30 cellular contexts compared by ENCODE assay signal in the genomic region with DNA sequence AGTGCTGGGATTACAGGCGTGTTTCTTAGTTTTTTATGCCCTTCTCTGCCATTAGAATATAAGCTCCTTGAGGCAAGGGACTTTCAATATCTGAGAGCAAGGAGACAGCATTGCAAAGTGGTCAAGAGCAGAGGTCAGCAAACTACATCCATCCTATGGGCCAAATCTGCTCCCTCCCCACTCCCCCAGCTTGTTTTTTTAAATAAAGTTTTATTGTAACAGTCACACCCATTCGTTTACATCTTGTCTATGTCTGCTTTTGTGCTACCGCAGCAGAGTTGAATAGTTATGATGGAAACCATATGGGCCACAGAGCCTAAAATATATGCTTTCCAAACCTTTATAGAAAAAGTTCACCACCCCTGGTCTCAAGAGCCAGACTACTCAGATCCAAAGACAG.
"Had no signal": no experiment of that assay in that cellular context is flagged by ENCODE, and none has a peak within 500 bp of the region (broad histone marks: within the 10 kb centered on the region; RNA-seq: fewer than 3 reads in every experiment).

No MANE protein-coding gene starts in this region.

- H3K9ac ChIP-seq: neural progenitor cell, parathyroid adenoma had no signal

- H3K4me1 Mint-ChIP-seq: natural killer cell; stimulated activated effector memory CD8-positive, alpha-beta T cell treated with anti-CD3 and anti-CD28 coated beads, Interleukin-12 subunit alpha, Interleukin-12 subunit beta, amount 100 ng/mL, for 72 hours; stimulated activated naive B cell treated with anti-CD40 and anti-IgM and Interleukin-4, amounts not matched to agents 10 μg/mL and 1 μg/mL and 100 μg/mL, for 72 hours had no signal

- H3K27me3 Mint-ChIP-seq: progenitor cell of endocrine pancreas had no signal

- H3K36me3 ChIP-seq: neural progenitor cell, ovary, spleen, stomach, thoracic aorta, thyroid gland, tibial nerve, upper lobe of left lung, vagina had no signal

- H3K27me3 ChIP-seq: neural progenitor cell, ovary, thyroid gland, tibial nerve, upper lobe of left lung, vagina had no signal

- H3K4me3 Mint-ChIP-seq: naive thymus-derived CD4-positive, alpha-beta T cell; natural killer cell; nephron; neural progenitor cell; stimulated activated effector memory CD8-positive, alpha-beta T cell treated with anti-CD3 and anti-CD28 coated beads, Interleukin-12 subunit alpha, Interleukin-12 subunit beta, amount 100 ng/mL, for 72 hours; stimulated activated naive B cell treated with anti-CD40 and anti-IgM and Interleukin-4, amounts not matched to agents 10 μg/mL and 1 μg/mL and 100 μg/mL, for 72 hours; stimulated activated naive CD8-positive, alpha-beta T cell treated with anti-CD3 and anti-CD28 coated beads, Interleukin-15, Interleukin-2, amounts not matched to agents 100 ng/mL and 50 ng/mL, for 24 hours had no signal

- H3K27ac ChIP-seq: neural progenitor cell, ovary, parathyroid adenoma, psoas muscle, skin epidermis, spleen, stomach, thoracic aorta, thyroid gland, upper lobe of left lung, vagina had no signal

- H3K27ac Mint-ChIP-seq: naive thymus-derived CD4-positive, alpha-beta T cell; natural killer cell; nephron; neural progenitor cell; progenitor cell of endocrine pancreas; stimulated activated effector memory CD8-positive, alpha-beta T cell treated with anti-CD3 and anti-CD28 coated beads, Interleukin-12 subunit alpha, Interleukin-12 subunit beta, amount 100 ng/mL, for 72 hours; stimulated activated naive B cell treated with anti-CD40 and anti-IgM and Interleukin-4, amounts not matched to agents 10 μg/mL and 1 μg/mL and 100 μg/mL, for 72 hours; stimulated activated naive CD8-positive, alpha-beta T cell treated with anti-CD3 and anti-CD28 coated beads, Interleukin-15, Interleukin-2, amounts not matched to agents 100 ng/mL and 50 ng/mL, for 24 hours had no signal

- DNase-seq: naive thymus-derived CD4-positive, alpha-beta T cell; natural killer cell; occipital lobe; ovary; posterior cingulate gyrus; psoas muscle; right cardiac atrium; spleen; stimulated activated CD4-positive, alpha-beta T cell treated with anti-CD3 and anti-CD28 coated beads, Interleukin-12 subunit alpha, Interleukin-12 subunit beta, amount 100 ng/mL, for 4 hours; stimulated activated CD4-positive, alpha-beta T cell treated with anti-CD3 and anti-CD28 coated beads, Interleukin-1b, Interleukin-23, amount 100 ng/mL, for 48 hours; stimulated activated CD4-positive, alpha-beta T cell treated with anti-CD3 and anti-CD28 coated beads, Interleukin-2, amount 100 ng/mL, for 48 hours; stimulated activated CD4-positive, alpha-beta T cell treated with anti-CD3 and anti-CD28 coated beads, Interleukin-4, amount 100 ng/mL, for 24 hours; stimulated activated naive B cell treated with anti-CD40 and anti-IgM and Interleukin-4, amounts not matched to agents 10 μg/mL and 1 μg/mL and 100 μg/mL, for 72 hours; stimulated activated naive CD4-positive, alpha-beta T cell treated with Interleukin-2 at 50 U/mL for 16 hours; stomach; thyroid gland; trophoblast cell; upper lobe of left lung had no signal

- H3K4me3 ChIP-seq: neural progenitor cell, ovary, psoas muscle, skin epidermis, smooth muscle cell, spleen, stomach, thoracic aorta, thyroid gland, tibial nerve, upper lobe of left lung, vagina had no signal

- H3K36me3 Mint-ChIP-seq: natural killer cell; neural progenitor cell; stimulated activated effector memory CD8-positive, alpha-beta T cell treated with anti-CD3 and anti-CD28 coated beads, Interleukin-12 subunit alpha, Interleukin-12 subunit beta, amount 100 ng/mL, for 72 hours; stimulated activated naive B cell treated with anti-CD40 and anti-IgM and Interleukin-4, amounts not matched to agents 10 μg/mL and 1 μg/mL and 100 μg/mL, for 72 hours had no signal

- H3K4me2 ChIP-seq: neural progenitor cell, smooth muscle cell had no signal

- H3K9me3 Mint-ChIP-seq: natural killer cell; nephron; neural progenitor cell; stimulated activated effector memory CD8-positive, alpha-beta T cell treated with anti-CD3 and anti-CD28 coated beads, Interleukin-12 subunit alpha, Interleukin-12 subunit beta, amount 100 ng/mL, for 72 hours; stimulated activated naive B cell treated with anti-CD40 and anti-IgM and Interleukin-4, amounts not matched to agents 10 μg/mL and 1 μg/mL and 100 μg/mL, for 72 hours; stimulated activated naive CD8-positive, alpha-beta T cell treated with anti-CD3 and anti-CD28 coated beads, Interleukin-15, Interleukin-2, amounts not matched to agents 100 ng/mL and 50 ng/mL, for 24 hours had no signal

- ATAC-seq: naive thymus-derived CD4-positive, alpha-beta T cell; natural killer cell; psoas muscle; right cardiac atrium; sciatic nerve; stimulated activated effector memory CD8-positive, alpha-beta T cell treated with anti-CD3 and anti-CD28 coated beads, Interleukin-12 subunit alpha, Interleukin-12 subunit beta, amount 100 ng/mL, for 72 hours; stimulated activated naive B cell treated with anti-CD40 and anti-IgM and Interleukin-4, amounts not matched to agents 10 μg/mL and 1 μg/mL and 100 μg/mL, for 72 hours had no signal

- H2AFZ ChIP-seq: neural progenitor cell, parathyroid adenoma had no signal

- H3K9me3 ChIP-seq: ovary, psoas muscle, spleen, stomach, thoracic aorta, thyroid gland, tibial nerve, upper lobe of left lung, vagina had no signal

- H3K4me1 ChIP-seq: parathyroid adenoma, psoas muscle had no signal
